9 cellular contexts compared by ENCODE assay signal in the genomic region with DNA sequence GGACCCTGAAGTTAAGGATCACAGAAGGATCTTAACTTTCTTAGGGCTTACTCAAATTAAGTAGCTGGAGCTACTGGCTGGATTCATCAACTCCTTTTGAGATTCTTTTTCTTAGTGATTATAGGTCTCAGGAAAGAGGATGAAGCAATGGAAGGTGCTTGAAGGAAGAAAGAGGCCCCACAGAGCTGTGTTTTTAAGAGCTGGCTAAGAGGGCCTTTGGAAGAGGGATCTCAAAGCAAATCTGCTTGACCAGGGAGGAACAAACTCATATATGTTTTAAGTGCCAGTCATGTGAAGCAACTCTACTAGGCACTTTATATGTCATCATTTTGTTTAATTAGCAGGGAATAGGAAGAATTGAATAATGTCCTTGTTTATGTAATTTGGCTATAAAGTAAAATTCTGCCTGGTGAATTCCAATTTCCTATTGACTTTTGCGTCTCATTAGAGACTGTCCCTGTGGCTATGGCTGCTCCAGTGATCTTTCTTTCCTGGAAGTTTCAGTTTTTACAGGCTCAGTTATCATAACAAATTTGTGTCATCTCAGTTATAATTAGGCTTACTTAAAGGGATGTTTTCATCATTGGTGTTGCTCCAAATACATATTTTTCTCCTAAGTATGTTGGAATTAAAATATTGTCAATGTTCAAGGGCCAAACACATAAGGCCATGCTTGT.
DNase-seq lines count a peak whose midpoint lies in the region; ATAC-seq and TF ChIP-seq lines count a peak whose summit lies in the region.
"Had no signal": no experiment of that assay in that cellular context is flagged by ENCODE, and none has a peak within 500 bp of the region (broad histone marks: within the 10 kb centered on the region; RNA-seq: fewer than 3 reads in every experiment).

No MANE protein-coding gene starts in this region.

- DNase-seq in left ventricle myocardium inferior (no peak), progenitor cell of endocrine pancreas (ENCODE audit: low spot score, unreplicated experiment) (no peak), GM19240 (ENCODE audit: insufficient read length, low spot score) (no peak), activated T-cell treated with anti-CD3 and anti-CD28 coated beads for 4 hours (no peak)
- DNase-seq in activated CD4-positive, CD25-positive, alpha-beta regulatory T cell (lab: John Stamatoyannopoulos, UW): no peak
- DNase-seq: activated CD8-positive, alpha-beta T cell treated with anti-CD3 and anti-CD28 coated beads, Interleukin-2, amount 10 ng/mL, durations not matched to agents 7 days and 5 days had no signal

- TF ChIP-seq CTCF in left ventricle myocardium inferior (IDR thresholded peaks at IDR 0.05; ENCODE audit: borderline replicate concordance): no peak
- TF ChIP-seq CTCF in progenitor cell of endocrine pancreas (IDR thresholded peaks at IDR 0.05; ENCODE audit: unreplicated experiment): no peak

- H3K36me3 Mint-ChIP-seq in progenitor cell of endocrine pancreas (ENCODE audit: insufficient read depth): no peaks in the 10 kb centered on the region

- H3K36me3 ChIP-seq in ACC112 (ENCODE audit: insufficient read depth, low read length) (no peaks in the 10 kb centered on the region), left ventricle myocardium inferior (no peaks in the 10 kb centered on the region)

- H3K4me1 ChIP-seq in ACC112 (ENCODE audit: control insufficient read depth, insufficient read depth, low read length, unreplicated experiment) (peaks cover 36% of the 10 kb centered on the region), left ventricle myocardium inferior (peaks cover 27% of the 10 kb centered on the region)

- H3K4me3 Mint-ChIP-seq in progenitor cell of endocrine pancreas (ENCODE audit: low read depth): no peak overlapping the region
- H3K4me3 Mint-ChIP-seq: activated CD8-positive, alpha-beta T cell treated with anti-CD3 and anti-CD28 coated beads, Interleukin-2, amount 10 ng/mL, durations not matched to agents 7 days and 5 days had no signal

- ATAC-seq in GM19395 (IDR thresholded peaks at IDR 0.05; ENCODE audit: unreplicated experiment): no peak
- ATAC-seq: activated CD8-positive, alpha-beta T cell treated with anti-CD3 and anti-CD28 coated beads, Interleukin-2, amount 10 ng/mL, durations not matched to agents 7 days and 5 days had no signal

- H3K9me3 ChIP-seq in left ventricle myocardium inferior (replicated peaks): no peaks in the 10 kb centered on the region

- H3K4me3 ChIP-seq in ACC112 (ENCODE audit: low read depth, low read length): peak overlapping the region; percentile 23
- H3K4me3 ChIP-seq in left ventricle myocardium inferior: no peak overlapping the region

- intact Hi-C loops in left ventricle myocardium inferior (cut with micrococcal nuclease): no loop called here

- peaks cover 19% of the 10 kb centered on the region for H3K4me1 Mint-ChIP-seq in progenitor cell of endocrine pancreas (ENCODE audit: low read depth)

- no peaks in the 10 kb centered on the region for H3K79me2 ChIP-seq in ACC112 (ENCODE audit: control insufficient read depth, insufficient read depth, low read length, unreplicated experiment)

- H3K27ac ChIP-seq in ACC112 (ENCODE audit: low read depth, low read length): peak overlapping the region; percentile 98
- peak overlapping the region; percentile 11 for H3K27ac ChIP-seq in angular gyrus (ENCODE audit: low read depth, low read length)
- peak overlapping the region; percentile 51 for H3K27ac ChIP-seq in left ventricle myocardium inferior (replicated peaks)

- peak overlapping the region; percentile 63 for H2AFZ ChIP-seq in ACC112 (ENCODE audit: low read length, unreplicated experiment)

- peak overlapping the region; percentile 83 for H3K27ac Mint-ChIP-seq in progenitor cell of endocrine pancreas
- H3K27ac Mint-ChIP-seq: activated CD8-positive, alpha-beta T cell treated with anti-CD3 and anti-CD28 coated beads, Interleukin-2, amount 10 ng/mL, durations not matched to agents 7 days and 5 days had no signal

- H3K9me3 Mint-ChIP-seq in progenitor cell of endocrine pancreas (ENCODE audit: low read depth): no peaks in the 10 kb centered on the region

- no peaks in the 10 kb centered on the region for H3K27me3 ChIP-seq in ACC112 (ENCODE audit: insufficient read depth, low read length)
- H3K27me3 ChIP-seq in left ventricle myocardium inferior (ENCODE audit: low read depth): no peaks in the 10 kb centered on the region

- no peaks in the 10 kb centered on the region for H3K27me3 Mint-ChIP-seq in progenitor cell of endocrine pancreas

Comparison
In these comparisons a context has a peak if more than half of its experiments do, and no peak if none do; other contexts are left out.
1. H3K27ac ChIP-seq: peak in every context shown above with its lines; median percentile 98 in ACC112; 51 in left ventricle myocardium inferior; 11 in angular gyrus.